Comparison of ENCODE assay signal across 2 cellular contexts in the genomic region with DNA sequence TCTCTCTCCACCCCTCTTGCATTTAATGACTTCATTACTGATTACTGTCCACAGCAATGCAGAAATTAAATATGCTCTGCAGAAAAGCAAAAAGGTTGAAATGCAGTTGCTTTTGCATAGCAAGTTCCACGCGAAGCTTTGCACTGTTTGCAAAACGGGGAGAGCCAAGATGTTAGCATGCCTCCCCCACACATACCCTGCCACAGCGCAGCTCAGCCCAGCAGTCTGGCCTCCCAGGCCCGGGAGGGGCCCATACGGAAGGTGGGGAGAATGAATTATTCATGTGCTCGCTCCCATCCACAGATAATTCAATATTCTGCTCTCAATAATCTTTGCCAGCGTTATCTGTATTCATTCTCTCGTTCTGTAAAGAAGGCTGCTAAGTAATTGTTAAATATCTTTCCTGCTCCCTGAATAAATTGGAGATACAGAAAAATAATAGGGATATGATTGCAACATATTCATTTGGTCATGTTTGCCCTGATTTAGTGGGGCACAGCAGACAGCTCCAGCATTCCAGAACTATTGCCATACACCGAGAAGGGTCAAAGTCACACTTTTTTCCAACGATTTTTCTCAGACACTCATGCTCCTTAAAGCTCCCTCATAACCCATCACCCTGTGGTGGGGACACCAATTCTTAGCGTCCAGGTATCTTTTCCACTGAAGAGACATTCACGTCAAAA.
A peak's percentile ranks its signal among the peaks of the same experiment; 100 is the strongest.
TF ChIP-seq lines count a peak whose summit lies in the region.

No MANE protein-coding gene starts in this region.

TF ChIP-seq in IMR-90, 13 proteins besides CTCF, POLR2A, EP300 and RAD21:
- TF ChIP-seq RFX5 (IDR thresholded peaks at IDR 0.05; ENCODE audit: low read depth, low read length) (no peak), CEBPB (IDR thresholded peaks at IDR 0.05; ENCODE audit: low read depth, low read length) (peak; percentile 56)
TF ChIP-seq in IMR-90: peak in this region for 1.

TF ChIP-seq in HepG2, 621 proteins besides CTCF, POLR2A, EP300 and RAD21:
- TF ChIP-seq, protein P1, sequence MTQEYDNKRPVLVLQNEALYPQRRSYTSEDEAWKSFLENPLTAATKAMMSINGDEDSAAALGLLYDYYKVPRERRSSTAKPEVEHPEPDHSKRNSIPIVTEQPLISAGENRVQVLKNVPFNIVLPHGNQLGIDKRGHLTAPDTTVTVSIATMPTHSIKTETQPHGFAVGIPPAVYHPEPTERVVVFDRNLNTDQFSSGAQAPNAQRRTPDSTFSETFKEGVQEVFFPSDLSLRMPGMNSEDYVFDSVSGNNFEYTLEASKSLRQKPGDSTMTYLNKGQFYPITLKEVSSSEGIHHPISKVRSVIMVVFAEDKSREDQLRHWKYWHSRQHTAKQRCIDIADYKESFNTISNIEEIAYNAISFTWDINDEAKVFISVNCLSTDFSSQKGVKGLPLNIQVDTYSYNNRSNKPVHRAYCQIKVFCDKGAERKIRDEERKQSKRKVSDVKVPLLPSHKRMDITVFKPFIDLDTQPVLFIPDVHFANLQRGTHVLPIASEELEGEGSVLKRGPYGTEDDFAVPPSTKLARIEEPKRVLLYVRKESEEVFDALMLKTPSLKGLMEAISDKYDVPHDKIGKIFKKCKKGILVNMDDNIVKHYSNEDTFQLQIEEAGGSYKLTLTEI (CRISPR knock-in tag; conservative IDR thresholded peaks at IDR 0.05) = no peak
- peak; percentile 50; the same call in 1 of the 2 replicates for TF ChIP-seq CEBPB (IDR thresholded peaks at IDR 0.05; ENCODE audit: borderline replicate concordance, low read depth, low read length)
